In the genomic region with DNA sequence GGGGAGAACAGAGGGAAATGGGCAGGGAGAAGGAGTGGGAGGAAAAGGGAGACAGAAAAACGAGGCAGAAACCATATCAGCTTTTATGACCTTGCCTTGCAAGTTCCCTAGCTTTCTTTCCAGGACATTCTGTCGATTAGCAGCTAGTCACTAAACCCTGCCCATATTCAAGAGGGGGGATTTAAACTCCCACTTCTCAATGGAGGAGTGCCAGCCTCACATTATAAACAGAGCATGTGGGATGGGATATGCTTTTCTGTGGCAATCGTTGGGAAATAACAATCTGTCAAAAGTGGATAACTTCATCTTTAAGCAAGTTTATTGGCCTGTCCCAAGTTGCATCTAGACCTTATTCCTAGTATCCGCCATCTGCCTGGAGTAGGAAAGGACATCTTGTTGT, we compare ENCODE assay signal across 19 cellular contexts. TPM values are rescaled to one million over a fixed set of nuclear protein-coding genes. Genes with fewer than 3 reads are reported as not detected.
DNase-seq lines count a peak whose midpoint lies in the region; TF ChIP-seq lines count a peak whose summit lies in the region.
"Had no signal": no experiment of that assay in that cellular context is flagged by ENCODE, and none has a peak within 500 bp of the region (broad histone marks: within the 10 kb centered on the region; RNA-seq: fewer than 3 reads in every experiment).

No MANE protein-coding gene starts in this region.

- TF ChIP-seq CTCF in HEK293 (tag by site-specific recombination; IDR thresholded peaks at IDR 0.05) (no peak), fibroblast of villous mesenchyme (IDR thresholded peaks at IDR 0.05; ENCODE audit: insufficient read depth, low read depth, low read length) (no peak), testis (IDR thresholded peaks at IDR 0.05) (no peak)

- H3K18ac ChIP-seq in mesendoderm (ENCODE audit: low read length), result no peak overlapping the region

- TF ChIP-seq POLR2A in testis (IDR thresholded peaks at IDR 0.05), result no peak

- H3K27ac ChIP-seq in HEK293 (ENCODE audit: extremely low read depth, low read depth, low read length) (no peak overlapping the region), mesendoderm (ENCODE audit: low read depth, low read length) (no peak overlapping the region), testis (peak overlapping the region in 1 of 2 donors; percentile 59)
- H3K27ac ChIP-seq: A549; BLaER1 treated with 17β-estradiol and CSF1 and Interleukin-3, amounts not matched to agents 10 nM and 100 nM had no signal

- H3K4me3 ChIP-seq in HEK293 (ENCODE audit: low read depth, low read length) (no peak overlapping the region), fibroblast of villous mesenchyme (ENCODE audit: low read depth, low read length) (no peak overlapping the region), mesendoderm (ENCODE audit: low read length) (no peak overlapping the region), testis (no peak overlapping the region)
- H3K4me3 ChIP-seq: A549; BLaER1 treated with 17β-estradiol and CSF1 and Interleukin-3, amounts not matched to agents 10 nM and 100 nM; GM23338 had no signal

- no peak overlapping the region for H4K8ac ChIP-seq in mesendoderm (ENCODE audit: low read depth, low read length)

- peak overlapping the region; percentile 30 for H3K23ac ChIP-seq in mesendoderm (ENCODE audit: low read length)

- H3K79me1 ChIP-seq in mesendoderm (ENCODE audit: low read length), result no peaks in the 10 kb centered on the region

- POLR2A ChIA-PET in HEK293 (lab: Yijun Ruan, JAX), result no interaction called here

- H2BK5ac ChIP-seq in mesendoderm (ENCODE audit: low read length), result no peak overlapping the region

- no peaks in the 10 kb centered on the region for H3K79me2 ChIP-seq in mesendoderm (ENCODE audit: control insufficient read depth, insufficient read depth, low read length)

- no peak overlapping the region for H2BK120ac ChIP-seq in mesendoderm (ENCODE audit: low read depth, low read length)

- H3K4me1 ChIP-seq in HEK293 (ENCODE audit: control insufficient read depth, insufficient read depth, low read length) (no peaks in the 10 kb centered on the region), mesendoderm (ENCODE audit: control insufficient read depth, low read depth, low read length) (no peaks in the 10 kb centered on the region), testis (no peaks in the 10 kb centered on the region)
- H3K4me1 ChIP-seq: A549, BE2C had no signal

- no CpG with 5 or more reads among the region's 4 CpGs for WGBS in mesendoderm (ENCODE audit: extremely low coverage, insufficient coverage, low lambda C conversion rate)
- WGBS in testis, 2 donors, result 39 to 41% methylated on average over 4 of the region's 4 CpGs

- H3K27me3 ChIP-seq in mesendoderm (ENCODE audit: insufficient read depth, low read length, poor library complexity) (no peaks in the 10 kb centered on the region), testis (no peaks in the 10 kb centered on the region)
- H3K27me3 ChIP-seq: BE2C; BLaER1 treated with 17β-estradiol and CSF1 and Interleukin-3, amounts not matched to agents 10 nM and 100 nM had no signal

- H4K5ac ChIP-seq in mesendoderm (ENCODE audit: low read length), result no peak overlapping the region

- no peak overlapping the region for H3K4ac ChIP-seq in mesendoderm (ENCODE audit: low read depth, low read length)

- H3K9me3 ChIP-seq in HEK293 (ENCODE audit: control insufficient read depth, insufficient read depth, low read depth, low read length), result no peaks in the 10 kb centered on the region
- no peaks in the 10 kb centered on the region for H3K9me3 ChIP-seq in testis
- H3K9me3 ChIP-seq: A549; BE2C; BLaER1 treated with 17β-estradiol and CSF1 and Interleukin-3, amounts not matched to agents 10 nM and 100 nM had no signal

- H2AK5ac ChIP-seq in mesendoderm (ENCODE audit: low read length), result no peak overlapping the region

- intact Hi-C loops in testis (cut with DNase I; ENCODE audit: low total_unique reads), result no loop called here

- no peak overlapping the region for H3K56ac ChIP-seq in mesendoderm (ENCODE audit: low read length)

- CTCF ChIA-PET in HEK293 (lab: Yijun Ruan, JAX), result interaction anchor here (3.7 kb wide), 1 partner anchor 16 kb away, joined by 18 read pairs; no protein-coding TSS in a partner anchor

- H3K9ac ChIP-seq in mesendoderm (ENCODE audit: low read length), result no peak overlapping the region
- H3K9ac ChIP-seq: BLaER1 treated with 17β-estradiol and CSF1 and Interleukin-3, amounts not matched to agents 10 nM and 100 nM had no signal

- peak; percentile 69 for DNase-seq in fibroblast of villous mesenchyme (ENCODE audit: low read depth)
- no peak for DNase-seq in mesendoderm
- peak; percentile 45 for DNase-seq in testis
- DNase-seq in DMS 273 (lab: John Stamatoyannopoulos, UW; ENCODE audit: unreplicated experiment), result no peak
- no peak for DNase-seq in DMS153 (lab: John Stamatoyannopoulos, UW)
- no peak for DNase-seq in NCI-H446 treated with DMSO at 0.1 percent for 48 hours (lab: John Stamatoyannopoulos, UW)
- DNase-seq: 8988T; ACHN; AML-193; BE2C; CD4-positive, alpha-beta T cell; CD8-positive, alpha-beta memory T cell; DND-41; H9; HFFc6 had no signal

- H2BK15ac ChIP-seq in mesendoderm (replicated peaks; ENCODE audit: low read depth), result no peak overlapping the region

- H3K36me3 ChIP-seq in HEK293 (ENCODE audit: control insufficient read depth in 2 of 2, insufficient read depth in 1 of 2, low read length in 2 of 2) (no peaks in the 10 kb centered on the region), mesendoderm (ENCODE audit: control insufficient read depth, insufficient read depth, low read length) (no peaks in the 10 kb centered on the region), testis (ENCODE audit: low read depth, missing control alignments) (no peaks in the 10 kb centered on the region)
- H3K36me3 ChIP-seq: BE2C; BLaER1 treated with 17β-estradiol and CSF1 and Interleukin-3, amounts not matched to agents 10 nM and 100 nM had no signal

- no peak overlapping the region for H3K4me2 ChIP-seq in mesendoderm (ENCODE audit: low read length)
- H3K4me2 ChIP-seq: A549; BLaER1 treated with 17β-estradiol and CSF1 and Interleukin-3, amounts not matched to agents 10 nM and 100 nM; GM23338 had no signal

TF ChIP-seq in HEK293, 187 proteins besides CTCF, POLR2A, EP300 and RAD21:
- TF ChIP-seq ZFHX2 (tag by site-specific recombination; conservative IDR thresholded peaks at IDR 0.05) (0 out of 2 replicates have a peak, but pooled peaks have one; percentile 13), ZNF514 (tag by site-specific recombination; IDR thresholded peaks at IDR 0.05) (no peak)

RNA-seq across cellular contexts. Expression of a gene that starts 57.0 kb away (rescaled TPM):
- total RNA-seq in fibroblast of villous mesenchyme (2.3 and 2.6 TPM in 2 replicates), testis (1 to 10 TPM; 6.5 to 8.0 TPM)
- polyA plus RNA-seq in mesendoderm (2013, experiment 1 of 2), result 1.3 TPM
- polyA plus RNA-seq in mesendoderm (2013, experiment 2 of 2), result 1.3 TPM
- 5.6 TPM for polyA plus RNA-seq in testis (ENCODE audit: insufficient read depth, low read depth, low replicate concordance)

Comparison
In these comparisons a context has a peak if more than half of its experiments do, and no peak if none do; other contexts are left out.
1. DNase-seq: peak in fibroblast of villous mesenchyme (single experiment) and testis (single experiment); none in mesendoderm (single experiment), DMS 273 (single experiment), DMS153 (single experiment) and NCI-H446 treated with DMSO at 0.1 percent for 48 hours (single experiment).